ENCODE assay signal across 22 cellular contexts in the genomic region with DNA sequence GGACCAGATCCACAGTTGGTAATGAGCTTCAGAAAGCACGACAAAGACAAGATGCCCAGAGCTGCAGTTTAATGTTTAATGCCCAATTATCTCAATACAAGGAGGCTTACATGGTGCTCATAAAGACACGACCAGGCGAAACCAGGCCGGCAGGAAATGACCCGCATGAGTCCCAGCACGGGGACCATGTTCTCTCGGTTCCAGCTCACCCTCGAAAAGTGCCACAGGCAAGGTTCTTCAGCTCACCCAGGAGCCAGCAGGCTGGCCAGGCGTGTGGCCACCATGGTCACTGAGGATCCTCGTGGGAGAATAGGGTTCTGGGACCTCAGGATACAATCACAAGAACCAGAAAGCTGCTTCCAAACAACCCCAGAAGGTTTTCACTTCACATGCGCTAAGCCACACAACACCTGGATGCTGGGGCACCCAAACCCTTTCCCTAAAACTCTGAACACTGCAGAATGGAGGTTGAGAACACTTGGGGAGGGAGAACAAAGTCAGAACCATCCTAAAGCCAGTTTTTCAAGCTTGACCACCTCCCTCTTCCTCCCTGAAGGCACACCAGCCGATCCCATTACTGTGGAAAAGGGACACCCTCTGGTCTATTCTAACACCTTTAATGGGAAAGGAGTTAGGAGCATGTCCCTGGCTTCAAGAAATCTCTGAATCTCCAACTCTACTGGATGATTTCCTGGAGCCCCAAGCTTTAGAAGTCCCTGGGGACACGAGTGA.
"Had no signal": no experiment of that assay in that cellular context is flagged by ENCODE, and none has a peak within 500 bp of the region (broad histone marks: within the 10 kb centered on the region; RNA-seq: fewer than 3 reads in every experiment).

No MANE protein-coding gene starts in this region.

- H3K9me3 ChIP-seq: sigmoid colon, thoracic aorta had no signal

- H3K4me1 ChIP-seq: foreskin keratinocyte, sigmoid colon had no signal

- FAIRE-seq: kidney had no signal

- H3K4me1 Mint-ChIP-seq: activated naive CD8-positive, alpha-beta T cell treated with anti-CD3 and anti-CD28 coated beads for 36 hours; nephron had no signal

- H3K9me3 Mint-ChIP-seq: activated naive CD8-positive, alpha-beta T cell treated with anti-CD3 and anti-CD28 coated beads for 36 hours; nephron; stimulated activated effector memory CD8-positive, alpha-beta T cell treated with anti-CD3 and anti-CD28 coated beads, Interleukin-12 subunit alpha, Interleukin-12 subunit beta, amount 100 ng/mL, for 72 hours had no signal

- H3K36me3 ChIP-seq: sigmoid colon, thoracic aorta had no signal

- H3K27ac ChIP-seq: foreskin keratinocyte, sigmoid colon, thoracic aorta, VCaP had no signal

- H3K27me3 ChIP-seq: foreskin keratinocyte, sigmoid colon had no signal

- DNase-seq: activated CD4-positive, alpha-beta T cell treated with anti-CD3 and anti-CD28 coated beads for 1 hour; activated CD8-positive, alpha-beta memory T cell treated with anti-CD3 and anti-CD28 coated beads, Interleukin-2, amount 50 U/mL, for 4 hours; activated gamma-delta T cell treated with Interleukin-2 at 50 U/mL for 16 hours; activated naive CD8-positive, alpha-beta T cell treated with anti-CD3 and anti-CD28 coated beads for 36 hours; activated T-cell treated with anti-CD3 and anti-CD28 coated beads, Interleukin-2, amount 50 U/mL, for 48 hours; amniotic stem cell; dermis blood vessel endothelial cell; effector memory CD4-positive, alpha-beta T cell; foreskin keratinocyte; head of caudate nucleus; kidney; midbrain; nucleus accumbens; sigmoid colon; stimulated activated CD4-positive, alpha-beta T cell treated with anti-CD3 and anti-CD28 coated beads, Interleukin-4, amount 100 ng/mL, for 24 hours; T-helper 17 cell had no signal

- ATAC-seq: foreskin keratinocyte; left lobe of liver; stimulated activated effector memory CD8-positive, alpha-beta T cell treated with anti-CD3 and anti-CD28 coated beads, Interleukin-12 subunit alpha, Interleukin-12 subunit beta, amount 100 ng/mL, for 72 hours; T-helper 17 cell had no signal

- H3K27me3 Mint-ChIP-seq: activated naive CD8-positive, alpha-beta T cell treated with anti-CD3 and anti-CD28 coated beads for 36 hours; T-helper 17 cell had no signal

- H3K4me3 Mint-ChIP-seq: activated naive CD8-positive, alpha-beta T cell treated with anti-CD3 and anti-CD28 coated beads for 36 hours; nephron; stimulated activated effector memory CD8-positive, alpha-beta T cell treated with anti-CD3 and anti-CD28 coated beads, Interleukin-12 subunit alpha, Interleukin-12 subunit beta, amount 100 ng/mL, for 72 hours; T-helper 17 cell had no signal

- H3K27ac Mint-ChIP-seq: nephron; stimulated activated effector memory CD8-positive, alpha-beta T cell treated with anti-CD3 and anti-CD28 coated beads, Interleukin-12 subunit alpha, Interleukin-12 subunit beta, amount 100 ng/mL, for 72 hours; T-helper 17 cell had no signal

- H3K4me3 ChIP-seq: lung, sigmoid colon, thoracic aorta had no signal
